Comparison of ENCODE assay signal across 1 cellular context in genomic region chr12:56078427-56078826, GRCh38.
TF ChIP-seq lines count a peak whose summit lies in the region.

No MANE protein-coding gene starts in this region.

TF ChIP-seq in HCT116, 20 proteins besides CTCF, POLR2A, EP300 and RAD21:
- TF ChIP-seq ZNF274 (IDR thresholded peaks at IDR 0.05; ENCODE audit: low read depth, low read length) (no peak), CEBPB (IDR thresholded peaks at IDR 0.05; ENCODE audit: low read depth) (no peak), ELF1 (IDR thresholded peaks at IDR 0.05; ENCODE audit: borderline replicate concordance, low read depth) (no peak), REST (IDR thresholded peaks at IDR 0.05; ENCODE audit: low read depth) (no peak), SIN3A (IDR thresholded peaks at IDR 0.05; ENCODE audit: low read depth) (no peak), EZH2phosphoT487 (IDR thresholded peaks at IDR 0.05; ENCODE audit: borderline replicate concordance) (no peak), ZFX (IDR thresholded peaks at IDR 0.05) (no peak)
